17 cellular contexts compared by ENCODE assay signal in genomic region chr14:33377596-33378390, GRCh38.
DNase-seq lines count a peak whose midpoint lies in the region; ATAC-seq and TF ChIP-seq lines count a peak whose summit lies in the region.
"Had no signal": no experiment of that assay in that cellular context is flagged by ENCODE, and none has a peak within 500 bp of the region (broad histone marks: within the 10 kb centered on the region; RNA-seq: fewer than 3 reads in every experiment).

No MANE protein-coding gene starts in this region.

- H3K9me3 Mint-ChIP-seq in type B pancreatic cell (no peaks in the 10 kb centered on the region), H9 (peaks cover 0 to 2% of the 10 kb centered on the region in 2 experiments; a peak in 1 of 5 replicates)
- H3K9me3 Mint-ChIP-seq: activated CD4-positive, alpha-beta memory T cell treated with anti-CD3 and anti-CD28 coated beads for 36 hours; neural crest cell had no signal

- H3K18ac ChIP-seq in H9 (ENCODE audit: insufficient read length, low read depth, low read length) = no peak overlapping the region

- no peak overlapping the region for H3K27ac Mint-ChIP-seq in type B pancreatic cell
- H3K27ac Mint-ChIP-seq in H9 = no peak overlapping the region
- H3K27ac Mint-ChIP-seq: activated CD4-positive, alpha-beta memory T cell treated with anti-CD3 and anti-CD28 coated beads for 36 hours; T-helper 17 cell had no signal

- ATAC-seq in GM18502 (IDR thresholded peaks at IDR 0.05; ENCODE audit: poor library complexity, unreplicated experiment) = peak; percentile 93
- peak; percentile 75 for ATAC-seq in GM19468 (IDR thresholded peaks at IDR 0.05; ENCODE audit: extremely low read depth, unreplicated experiment)
- ATAC-seq in HG02885 (IDR thresholded peaks at IDR 0.05; ENCODE audit: poor library complexity, unreplicated experiment) = peak; percentile 81
- no peak for ATAC-seq in omental fat pad (ENCODE audit: low FRiP score)
- ATAC-seq in HG03175 (IDR thresholded peaks at IDR 0.05; ENCODE audit: unreplicated experiment) = no peak
- ATAC-seq: T-helper 17 cell had no signal

- no peak overlapping the region for H2BK120ac ChIP-seq in H9 (ENCODE audit: low read depth, low read length, poor library complexity, severe bottlenecking)

- no peaks in the 10 kb centered on the region for H3K36me3 Mint-ChIP-seq in type B pancreatic cell
- peaks cover 0 to 1% (median 0%) of the 10 kb centered on the region in 3 experiments; a peak in 2 of 7 replicates for H3K36me3 Mint-ChIP-seq in H9 (ENCODE audit: insufficient read depth in 1 of 3, low read depth in 3 of 3)
- H3K36me3 Mint-ChIP-seq: activated CD4-positive, alpha-beta memory T cell treated with anti-CD3 and anti-CD28 coated beads for 36 hours had no signal

- no peak for TF ChIP-seq CTCF in omental fat pad (IDR thresholded peaks at IDR 0.05)
- TF ChIP-seq CTCF in type B pancreatic cell (conservative IDR thresholded peaks at IDR 0.05) = no peak
- TF ChIP-seq CTCF in H9 (conservative IDR thresholded peaks at IDR 0.05) = no peak

- H3K27me3 Mint-ChIP-seq in type B pancreatic cell = no peaks in the 10 kb centered on the region
- H3K27me3 Mint-ChIP-seq in H9 (ENCODE audit: low read depth) = no peaks in the 10 kb centered on the region
- H3K27me3 Mint-ChIP-seq: activated CD4-positive, alpha-beta memory T cell treated with anti-CD3 and anti-CD28 coated beads for 36 hours had no signal

- no peak overlapping the region for H3K9ac ChIP-seq in H9 (ENCODE audit: extremely low read depth, insufficient read length, low read length)
- H3K9ac ChIP-seq: KMS-11 had no signal

- no peak overlapping the region for H3K4ac ChIP-seq in H9 (ENCODE audit: low read depth, low read length)

- H3K9me3 ChIP-seq in H9 (ENCODE audit: control insufficient read depth, low read depth, low read length) = no peaks in the 10 kb centered on the region

- no peaks in the 10 kb centered on the region for H3K79me1 ChIP-seq in H9 (ENCODE audit: insufficient read depth, low read depth, low read length, poor library complexity, severe bottlenecking)

- no peak overlapping the region for H4K5ac ChIP-seq in H9 (ENCODE audit: insufficient read length, low read depth, low read length)

- no peaks in the 10 kb centered on the region for H3K27me3 ChIP-seq in H9 (ENCODE audit: insufficient read depth, low read length)

- H3K23me2 ChIP-seq in H9 (ENCODE audit: insufficient read length, low read depth, low read length, poor library complexity, severe bottlenecking) = no peaks in the 10 kb centered on the region

- H3K4me3 Mint-ChIP-seq in type B pancreatic cell (no peak overlapping the region), H9 (no peak overlapping the region)
- H3K4me3 Mint-ChIP-seq: activated CD4-positive, alpha-beta memory T cell treated with anti-CD3 and anti-CD28 coated beads for 36 hours; neural crest cell; T-helper 17 cell had no signal

- no peak overlapping the region for H3K27ac ChIP-seq in H9 (ENCODE audit: insufficient read length, low read depth, low read length)
- H3K27ac ChIP-seq: KMS-11, PC-9 had no signal

- H3K4me1 ChIP-seq in H9 (ENCODE audit: insufficient read depth, low read length) = no peaks in the 10 kb centered on the region

- no peak overlapping the region for H2BK15ac ChIP-seq in H9 (ENCODE audit: low read depth, low read length)

- H2BK12ac ChIP-seq in H9 (ENCODE audit: insufficient read length, low read depth, low read length) = no peak overlapping the region

- H2BK5ac ChIP-seq in H9 (ENCODE audit: insufficient read length, low read length) = no peak overlapping the region

- H3K4me2 ChIP-seq in H9 (ENCODE audit: insufficient read depth, insufficient read length, low read length) = no peak overlapping the region
- H3K4me2 ChIP-seq: KMS-11, PC-9, smooth muscle cell had no signal

- H2AK5ac ChIP-seq in H9 (ENCODE audit: insufficient read length, low read length) = no peak overlapping the region

- peaks cover 7% of the 10 kb centered on the region for H3K4me1 Mint-ChIP-seq in type B pancreatic cell (ENCODE audit: unreplicated experiment)
- peaks cover 0 to 6% of the 10 kb centered on the region in 2 experiments; a peak in 3 of 4 replicates for H3K4me1 Mint-ChIP-seq in H9
- H3K4me1 Mint-ChIP-seq: T-helper 17 cell had no signal

- H4K8ac ChIP-seq in H9 (replicated peaks; ENCODE audit: insufficient read length, low read depth, low read length) = no peak overlapping the region

- H3K23ac ChIP-seq in H9 (ENCODE audit: insufficient read length, low read depth, low read length) = no peak overlapping the region

- H3K79me2 ChIP-seq in H9 (ENCODE audit: insufficient read depth, low read length) = no peaks in the 10 kb centered on the region

- no peak overlapping the region for H2AFZ ChIP-seq in H9 (ENCODE audit: low read length)
- H2AFZ ChIP-seq: PC-9 had no signal

- WGBS in H9 (ENCODE audit: extremely low coverage, insufficient read length, low lambda C conversion rate) = no CpG with 5 or more reads among the region's 2 CpGs

- no peak overlapping the region for H3K56ac ChIP-seq in H9 (ENCODE audit: insufficient read length, low read depth, low read length)

- H3K14ac ChIP-seq in H9 (ENCODE audit: insufficient read depth, low read length) = no peak overlapping the region

- H2BK20ac ChIP-seq in H9 (ENCODE audit: low read depth, low read length, poor library complexity, severe bottlenecking) = no peak overlapping the region

- H4K20me1 ChIP-seq in H9 (ENCODE audit: control insufficient read depth, insufficient read depth, insufficient read length) = no peaks in the 10 kb centered on the region

- no peak overlapping the region for H4K91ac ChIP-seq in H9 (ENCODE audit: insufficient read length, low read depth, low read length)

- H3T11ph ChIP-seq in H9 (ENCODE audit: low read length) = no peak overlapping the region

- DNase-seq in M059J (ENCODE audit: low read depth) (peak; percentile 26), omental fat pad (ENCODE audit: low spot score) (no peak), type B pancreatic cell (ENCODE audit: extremely low spot score, unreplicated experiment) (no peak), H9 (no peak)
- DNase-seq: activated CD4-positive, alpha-beta memory T cell treated with anti-CD3 and anti-CD28 coated beads for 36 hours; DMS 273 treated with DMSO at 0.1 percent for 48 hours; HCEC 1CT; PC-9; T-helper 17 cell; trophoblast cell had no signal

Comparison
In these comparisons a context has a peak if more than half of its experiments do, and no peak if none do; other contexts are left out.
1. ATAC-seq: peak in GM18502 (single experiment), GM19468 (single experiment) and HG02885 (single experiment); none in omental fat pad (single experiment) and HG03175 (single experiment).